27 cellular contexts compared by ENCODE assay signal in the genomic region with DNA sequence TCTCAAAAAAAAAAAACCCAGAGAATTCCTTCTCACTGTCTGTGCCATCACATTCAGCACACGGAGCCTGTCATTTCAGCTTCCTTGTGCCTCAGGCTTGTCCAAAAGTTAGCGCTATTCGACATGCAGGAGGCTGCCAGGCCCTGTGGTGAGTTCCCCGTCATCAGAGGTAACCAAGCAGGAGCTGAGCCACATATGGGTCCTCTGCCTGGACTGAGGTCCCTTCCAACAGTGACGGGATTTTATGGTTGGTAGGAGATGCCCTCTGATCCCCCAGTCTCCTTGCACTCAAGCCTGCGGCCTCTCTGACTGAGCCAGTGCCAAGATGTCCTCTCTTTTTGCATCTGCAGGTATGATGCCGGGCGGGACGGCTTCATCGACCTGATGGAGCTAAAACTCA. TPM values are rescaled to one million over a fixed set of nuclear protein-coding genes. Genes with fewer than 3 reads are reported as not detected.
A peak's percentile ranks its signal among the peaks of the same experiment; 100 is the strongest.
DNase-seq lines count a peak whose midpoint lies in the region; ATAC-seq, FAIRE-seq and TF ChIP-seq lines count a peak whose summit lies in the region.
"Had no signal": no experiment of that assay in that cellular context is flagged by ENCODE, and none has a peak within 500 bp of the region (broad histone marks: within the 10 kb centered on the region; RNA-seq: fewer than 3 reads in every experiment).

No MANE protein-coding gene starts in this region.

- H3K36me3 ChIP-seq in HCT116 (ENCODE audit: control insufficient read depth in 1 of 2, insufficient read depth in 2 of 2, low read length in 2 of 2), result peaks cover 0 to 5% of the 10 kb centered on the region in 2 experiments; a peak in 1 of 4 replicates
- peaks cover 96% of the 10 kb centered on the region for H3K36me3 ChIP-seq in neutrophil
- peaks cover 2 to 52% (median 6%) of the 10 kb centered on the region in 3 experiments for H3K36me3 ChIP-seq in naive thymus-derived CD4-positive, alpha-beta T cell (ENCODE audit: control insufficient read depth in 2 of 3, insufficient read depth in 3 of 3, low read length in 3 of 3)
- H3K36me3 ChIP-seq: BE2C had no signal

- peak overlapping the region; percentile 16; the same call in 1 of the 2 replicates for H3K9ac ChIP-seq in HCT116 (ENCODE audit: low read length)

- CTCF ChIA-PET in A549 (lab: Yijun Ruan, JAX) (interaction anchor here (0.7 to 9.8 kb wide), 5 partner anchors 9 to 102 kb away, joined by 3 to 150 read pairs (median 10); no protein-coding TSS in a partner anchor), HCT116 (lab: Charles Lee) (no interaction called here)
- CTCF ChIA-PET in naive thymus-derived CD4-positive, alpha-beta T cell (lab: Charles Lee), result interaction anchor here (5.4 kb wide), 1 partner anchor 102 kb away, joined by 27 read pairs; no protein-coding TSS in a partner anchor

- peaks cover 96% of the 10 kb centered on the region for H3K4me1 Mint-ChIP-seq in dendritic cell treated with granulocyte-macrophage colony-stimulating factor and Interleukin-4, amounts not matched to agents 40 ng/mL and 50 ng/mL, for 4 days (ENCODE audit: low read depth)
- H3K4me1 Mint-ChIP-seq in naive thymus-derived CD4-positive, alpha-beta T cell, result peaks cover 0 to 22% (median 6%) of the 10 kb centered on the region in 7 donors

- H3K4me2 ChIP-seq in A549 (no peak overlapping the region), HCT116 (ENCODE audit: low read length) (peak overlapping the region; percentile 53; the same call in 1 of the 2 replicates)

- H3K27ac Mint-ChIP-seq in dendritic cell treated with granulocyte-macrophage colony-stimulating factor and Interleukin-4, amounts not matched to agents 40 ng/mL and 50 ng/mL, for 4 days, result peak overlapping the region; percentile 74
- peak overlapping the region in 3 of 9 donors; percentile 43 to 51 (median 48) for H3K27ac Mint-ChIP-seq in naive thymus-derived CD4-positive, alpha-beta T cell

- no peak for TF ChIP-seq EP300 in A549 (IDR thresholded peaks at IDR 0.05)

- BruUV-seq in HCT116 (replicated peaks; lab: Mats Ljungman, UMichigan), result no TSS peak

- DNase-seq in A549 (ENCODE audit: low read depth in 1 of 2, low spot score in 1 of 2) (no peak), HCT116 (ENCODE audit: low read depth, low spot score) (no peak), amygdala (lab: John Stamatoyannopoulos, UW) (no peak)
- no peak for DNase-seq in naive thymus-derived CD4-positive, alpha-beta T cell
- DNase-seq: ACHN; activated CD4-positive, alpha-beta T cell treated with anti-CD3 and anti-CD28 coated beads, Interleukin-2, amount 50 U/mL, for 4 hours; activated naive CD8-positive, alpha-beta T cell treated with anti-CD3 and anti-CD28 coated beads, Interleukin-2, amount 50 U/mL, for 24 hours; BE2C; cerebellar nuclear complex; COR-L47; DMS79 treated with DMSO at 0.1 percent for 48 hours; GF-D8; GOT3; hypothalamus; NCI-H1694; NCI-H510A; NK-92 treated with Interleukin-12 subunit alpha and Interleukin-12 subunit beta, amount 100 ng/mL, for 24 hours; occipital lobe; SIG-M5; tibial artery had no signal

- H3K4me1 ChIP-seq in A549, result peaks cover 84% of the 10 kb centered on the region
- H3K4me1 ChIP-seq in HCT116 (ENCODE audit: control insufficient read depth in 1 of 2, insufficient read depth in 2 of 2, low read length in 2 of 2), result peaks cover 7 to 60% of the 10 kb centered on the region in 2 experiments; a peak in 3 of 4 replicates
- peaks cover 26 to 36% of the 10 kb centered on the region in 2 experiments for H3K4me1 ChIP-seq in neutrophil (ENCODE audit: control insufficient read depth in 1 of 2, insufficient read depth in 1 of 2, low read depth in 1 of 2, low read length in 1 of 2)
- H3K4me1 ChIP-seq in naive thymus-derived CD4-positive, alpha-beta T cell (ENCODE audit: control insufficient read depth in 2 of 2, insufficient read depth in 2 of 2, low read length in 2 of 2), result no peaks in the 10 kb centered on the region
- H3K4me1 ChIP-seq: BE2C, tibial artery had no signal

- intact Hi-C loops in HCT116 (cut with micrococcal nuclease), result no loop called here
- intact Hi-C loops in dendritic cell treated with granulocyte-macrophage colony-stimulating factor and Interleukin-4, amounts not matched to agents 40 ng/mL and 50 ng/mL, for 4 days (cut with micrococcal nuclease), result no loop called here
- intact Hi-C loops in naive thymus-derived CD4-positive, alpha-beta T cell (cut with micrococcal nuclease), result no loop called here

- H3K9me3 ChIP-seq in A549, result no peaks in the 10 kb centered on the region
- no peaks in the 10 kb centered on the region for H3K9me3 ChIP-seq in HCT116 (ENCODE audit: control insufficient read depth in 1 of 2, insufficient read depth in 1 of 2, low read depth in 1 of 2, low read length in 2 of 2)
- no peaks in the 10 kb centered on the region for H3K9me3 ChIP-seq in neutrophil
- no peaks in the 10 kb centered on the region for H3K9me3 ChIP-seq in naive thymus-derived CD4-positive, alpha-beta T cell (ENCODE audit: control insufficient read depth in 2 of 3, low read length in 3 of 3)
- H3K9me3 ChIP-seq: BE2C, tibial artery had no signal

- RAD21 ChIA-PET in HCT116 (lab: Charles Lee; ENCODE audit: low non-redundant PET in 1 of 2, low total read pairs in 2 of 2, uncharacterized antibody in 2 of 2, unreplicated experiment in 2 of 2), result no interaction called here

- no peaks in the 10 kb centered on the region for H3K9me3 Mint-ChIP-seq in dendritic cell treated with granulocyte-macrophage colony-stimulating factor and Interleukin-4, amounts not matched to agents 40 ng/mL and 50 ng/mL, for 4 days
- H3K9me3 Mint-ChIP-seq in naive thymus-derived CD4-positive, alpha-beta T cell, result no peaks in the 10 kb centered on the region
- H3K9me3 Mint-ChIP-seq: activated naive CD8-positive, alpha-beta T cell treated with anti-CD3 and anti-CD28 coated beads, Interleukin-2, amount 50 U/mL, for 24 hours; activated T-helper 2 cell treated with anti-CD3 and anti-CD28 coated beads, Interferon-gamma antibody, Interleukin-2, Interleukin-4, amounts not matched to agents 10 μg/mL and 5 μg/mL and 100 μg/mL, durations not matched to agents 14 hours and 24 hours and 36 hours had no signal

- ATAC-seq in A549, result no peak
- no peak for ATAC-seq in HCT116
- no peak for ATAC-seq in HG03442 (IDR thresholded peaks at IDR 0.05; ENCODE audit: unreplicated experiment)
- no peak for ATAC-seq in GM21423 (IDR thresholded peaks at IDR 0.05; ENCODE audit: unreplicated experiment)
- no peak for ATAC-seq in naive thymus-derived CD4-positive, alpha-beta T cell
- ATAC-seq: activated naive CD8-positive, alpha-beta T cell treated with anti-CD3 and anti-CD28 coated beads, Interleukin-2, amount 50 U/mL, for 24 hours had no signal

- H3K79me2 ChIP-seq in HCT116 (ENCODE audit: insufficient read depth, low read length), result peaks cover 44% of the 10 kb centered on the region

- peaks cover 5% of the 10 kb centered on the region; the same call in 1 of the 2 replicates for H4K20me1 ChIP-seq in HCT116 (ENCODE audit: insufficient read depth)

- H2AFZ ChIP-seq in HCT116 (ENCODE audit: low read depth, low read length, poor library complexity, severe bottlenecking), result no peak overlapping the region

- POLR2A ChIA-PET in A549 (lab: Yijun Ruan, JAX), result no interaction called here
- POLR2A ChIA-PET in HCT116 (lab: Charles Lee), result no interaction called here
- POLR2A ChIA-PET in naive thymus-derived CD4-positive, alpha-beta T cell (lab: Charles Lee), result interaction anchor here (1.0 kb wide), 1 partner anchor 13 kb away, joined by 4 read pairs; no protein-coding TSS in a partner anchor

- TF ChIP-seq POLR2A in A549 (IDR thresholded peaks at IDR 0.05; ENCODE audit: low read length) (no peak), HCT116 (IDR thresholded peaks at IDR 0.05; ENCODE audit: borderline replicate concordance, extremely low read depth, insufficient read depth, insufficient read length) (no peak)

- H3K27ac ChIP-seq in A549 (peak overlapping the region; percentile 97 to 98), HCT116 (ENCODE audit: low read depth, low read length) (no peak overlapping the region), neutrophil (peak overlapping the region; percentile 82)
- H3K27ac ChIP-seq in naive thymus-derived CD4-positive, alpha-beta T cell (ENCODE audit: low read depth, low read length), result no peak overlapping the region
- H3K27ac ChIP-seq: tibial artery had no signal

- H3K27me3 ChIP-seq in HCT116 (ENCODE audit: insufficient read depth, low read length) (no peaks in the 10 kb centered on the region), neutrophil (no peaks in the 10 kb centered on the region)
- no peaks in the 10 kb centered on the region for H3K27me3 ChIP-seq in naive thymus-derived CD4-positive, alpha-beta T cell (ENCODE audit: control insufficient read depth in 2 of 2, insufficient read depth in 2 of 2, low read length in 2 of 2)
- H3K27me3 ChIP-seq: BE2C, tibial artery had no signal

- 95% methylated on average over 10 of the region's 10 CpGs for WGBS in A549 (ENCODE audit: missing lambda C conversion rate)

- TF ChIP-seq CTCF in A549 (IDR thresholded peaks at IDR 0.05) (no peak), HCT116 (IDR thresholded peaks at IDR 0.05 in 2 of 3, conservative IDR thresholded peaks at IDR 0.05 in 1 of 3; ENCODE audit: borderline replicate concordance in 1 of 3, insufficient read depth in 1 of 3, low read depth in 2 of 3, low read length in 2 of 3) (no peak), neutrophil (IDR thresholded peaks at IDR 0.05) (no peak)

- TF ChIP-seq RAD21 in A549 (conservative IDR thresholded peaks at IDR 0.05 in 1 of 2, IDR thresholded peaks at IDR 0.05 in 1 of 2) (no peak), HCT116 (IDR thresholded peaks at IDR 0.05; ENCODE audit: low read depth) (no peak)

- H3K4me3 Mint-ChIP-seq in dendritic cell treated with granulocyte-macrophage colony-stimulating factor and Interleukin-4, amounts not matched to agents 40 ng/mL and 50 ng/mL, for 4 days, result no peak overlapping the region
- H3K4me3 Mint-ChIP-seq in naive thymus-derived CD4-positive, alpha-beta T cell, result no peak overlapping the region
- H3K4me3 Mint-ChIP-seq: activated naive CD8-positive, alpha-beta T cell treated with anti-CD3 and anti-CD28 coated beads, Interleukin-2, amount 50 U/mL, for 24 hours had no signal

- no peak for FAIRE-seq in A549 (lab: Jason Lieb, UNC)
- FAIRE-seq: GM18507 had no signal

- no peak overlapping the region for H3K4me3 ChIP-seq in A549
- H3K4me3 ChIP-seq in HCT116 (replicated peaks in 1 of 2; ENCODE audit: low read depth in 1 of 2, low read length in 2 of 2), result no peak overlapping the region
- H3K4me3 ChIP-seq in neutrophil (ENCODE audit: low read depth in 1 of 2, low read length in 1 of 2), result no peak overlapping the region
- H3K4me3 ChIP-seq in naive thymus-derived CD4-positive, alpha-beta T cell (ENCODE audit: low read length), result no peak overlapping the region
- H3K4me3 ChIP-seq: tibial artery had no signal

- no peaks in the 10 kb centered on the region for H3K27me3 Mint-ChIP-seq in dendritic cell treated with granulocyte-macrophage colony-stimulating factor and Interleukin-4, amounts not matched to agents 40 ng/mL and 50 ng/mL, for 4 days
- no peaks in the 10 kb centered on the region for H3K27me3 Mint-ChIP-seq in naive thymus-derived CD4-positive, alpha-beta T cell
- H3K27me3 Mint-ChIP-seq: activated naive CD8-positive, alpha-beta T cell treated with anti-CD3 and anti-CD28 coated beads, Interleukin-2, amount 50 U/mL, for 24 hours had no signal

- no peaks in the 10 kb centered on the region for H3K9me2 ChIP-seq in HCT116 (ENCODE audit: insufficient read depth)

- peaks cover 100% of the 10 kb centered on the region for H3K36me3 Mint-ChIP-seq in dendritic cell treated with granulocyte-macrophage colony-stimulating factor and Interleukin-4, amounts not matched to agents 40 ng/mL and 50 ng/mL, for 4 days (ENCODE audit: low read depth)
- peaks cover 0 to 15% (median 11%) of the 10 kb centered on the region in 5 donors for H3K36me3 Mint-ChIP-seq in naive thymus-derived CD4-positive, alpha-beta T cell

RNA-seq across cellular contexts. Expression of a gene that starts 12.7 kb away (rescaled TPM):
- polyA plus RNA-seq in A549 (2011; rRNA removed), result 0.14 and 0.52 TPM in 2 replicates
- polyA plus RNA-seq in A549 (2012; cell fraction: cytosol; rRNA removed), result 0.03 TPM in 2 replicates
- 1.5 and 2.2 TPM in 2 replicates for polyA plus RNA-seq in A549 (2012; cell fraction: nucleus; rRNA removed)
- 0.14 to 0.25 TPM (median 0.18 TPM) in 3 replicates for polyA plus RNA-seq in A549 (2017; fragmentation: RNase III; extraction: RNeasy Plus Mini Kit Qiagen cat#74134 plus additional on column Dnase treatment)
- polyA minus RNA-seq in A549 (2011; rRNA and poly(A)+ RNA removed), result 0.04 TPM in 1 of 2 replicates, not detected in the other
- 3.2 TPM for total RNA-seq in HCT116 (2021; ENCODE audit: unreplicated experiment)
- 0.10 and 0.33 TPM in 2 replicates for polyA plus RNA-seq in HCT116 (2012)
- 1 to 10 TPM in 2 of 5 experiments, under 1 TPM in 3; 0.12 to 3.0 (median 0.65) TPM for total RNA-seq in naive thymus-derived CD4-positive, alpha-beta T cell
- polyA plus RNA-seq in naive thymus-derived CD4-positive, alpha-beta T cell, result not detected
- total RNA-seq: occipital lobe had no signal

RNA-seq across cellular contexts. Expression of a gene that starts 15.8 kb away (rescaled TPM):
- polyA plus RNA-seq in A549 (2011; rRNA removed), result 26.5 and 33.1 TPM in 2 replicates
- 138 and 184 TPM in 2 replicates for polyA plus RNA-seq in A549 (2012; cell fraction: cytosol; rRNA removed)
- polyA plus RNA-seq in A549 (2012; cell fraction: nucleus; rRNA removed), result 145 and 165 TPM in 2 replicates
- polyA plus RNA-seq in A549 (2017; fragmentation: RNase III; extraction: RNeasy Plus Mini Kit Qiagen cat#74134 plus additional on column Dnase treatment), result 96.2 to 127 TPM (median 108 TPM) in 3 replicates
- 10.8 and 19.0 TPM in 2 replicates for polyA minus RNA-seq in A549 (2011; rRNA and poly(A)+ RNA removed)
- total RNA-seq in HCT116 (2021; ENCODE audit: unreplicated experiment), result 69.7 TPM
- polyA plus RNA-seq in HCT116 (2012), result 66.3 and 74.0 TPM in 2 replicates
- total RNA-seq in naive thymus-derived CD4-positive, alpha-beta T cell, result 100 to 1,000 TPM in 1 of 5 experiments, 10 to 100 TPM in 4; 29.9 to 258 (median 82.6) TPM
- 10 to 100 TPM; 21.0 to 30.2 TPM for polyA plus RNA-seq in naive thymus-derived CD4-positive, alpha-beta T cell

RNA-seq across cellular contexts. Expression of a gene that starts 31.0 kb away (rescaled TPM):
- not detected in 2 replicates for polyA plus RNA-seq in A549 (2011; rRNA removed)
- polyA plus RNA-seq in A549 (2012; cell fraction: cytosol; rRNA removed), result not detected in 2 replicates
- polyA plus RNA-seq in A549 (2012; cell fraction: nucleus; rRNA removed), result not detected in 2 replicates
- polyA plus RNA-seq in A549 (2017; fragmentation: RNase III; extraction: RNeasy Plus Mini Kit Qiagen cat#74134 plus additional on column Dnase treatment), result not detected in 3 replicates
- polyA minus RNA-seq in A549 (2011; rRNA and poly(A)+ RNA removed), result not detected in 2 replicates
- 1.6 TPM for total RNA-seq in HCT116 (2021; ENCODE audit: unreplicated experiment)
- 0.17 TPM in 1 of 2 replicates, not detected in the other for polyA plus RNA-seq in HCT116 (2012)
- total RNA-seq in naive thymus-derived CD4-positive, alpha-beta T cell, result not detected
- not detected for polyA plus RNA-seq in naive thymus-derived CD4-positive, alpha-beta T cell
- total RNA-seq: activated T-helper 2 cell treated with anti-CD3 and anti-CD28 coated beads, Interferon-gamma antibody, Interleukin-2, Interleukin-4, amounts not matched to agents 10 μg/mL and 5 μg/mL and 100 μg/mL, durations not matched to agents 14 hours and 24 hours and 36 hours; myocyte; occipital lobe had no signal

RNA-seq across cellular contexts. Expression of a gene that starts 50.4 kb away (rescaled TPM):
- not detected in 2 replicates for polyA plus RNA-seq in A549 (2011; rRNA removed)
- not detected in 2 replicates for polyA plus RNA-seq in A549 (2012; cell fraction: cytosol; rRNA removed)
- 0.11 and 0.16 TPM in 2 replicates for polyA plus RNA-seq in A549 (2012; cell fraction: nucleus; rRNA removed)
- polyA plus RNA-seq in A549 (2017; fragmentation: RNase III; extraction: RNeasy Plus Mini Kit Qiagen cat#74134 plus additional on column Dnase treatment), result not detected in 3 replicates
- not detected in 2 replicates for polyA minus RNA-seq in A549 (2011; rRNA and poly(A)+ RNA removed)
- total RNA-seq in HCT116 (2021; ENCODE audit: unreplicated experiment), result not detected
- polyA plus RNA-seq in HCT116 (2012), result not detected in 2 replicates
- total RNA-seq in naive thymus-derived CD4-positive, alpha-beta T cell, result not detected
- not detected for polyA plus RNA-seq in naive thymus-derived CD4-positive, alpha-beta T cell
- total RNA-seq: activated T-helper 2 cell treated with anti-CD3 and anti-CD28 coated beads, Interferon-gamma antibody, Interleukin-2, Interleukin-4, amounts not matched to agents 10 μg/mL and 5 μg/mL and 100 μg/mL, durations not matched to agents 14 hours and 24 hours and 36 hours; occipital lobe had no signal

Comparison
In these comparisons a context has a peak if more than half of its experiments do, and no peak if none do; other contexts are left out.
1. H3K27ac ChIP-seq: peak in A549 (2 of 2) and neutrophil (single experiment); none in HCT116 (single experiment) and naive thymus-derived CD4-positive, alpha-beta T cell (single experiment).